Comparison of ENCODE assay signal across 8 cellular contexts in the genomic region with DNA sequence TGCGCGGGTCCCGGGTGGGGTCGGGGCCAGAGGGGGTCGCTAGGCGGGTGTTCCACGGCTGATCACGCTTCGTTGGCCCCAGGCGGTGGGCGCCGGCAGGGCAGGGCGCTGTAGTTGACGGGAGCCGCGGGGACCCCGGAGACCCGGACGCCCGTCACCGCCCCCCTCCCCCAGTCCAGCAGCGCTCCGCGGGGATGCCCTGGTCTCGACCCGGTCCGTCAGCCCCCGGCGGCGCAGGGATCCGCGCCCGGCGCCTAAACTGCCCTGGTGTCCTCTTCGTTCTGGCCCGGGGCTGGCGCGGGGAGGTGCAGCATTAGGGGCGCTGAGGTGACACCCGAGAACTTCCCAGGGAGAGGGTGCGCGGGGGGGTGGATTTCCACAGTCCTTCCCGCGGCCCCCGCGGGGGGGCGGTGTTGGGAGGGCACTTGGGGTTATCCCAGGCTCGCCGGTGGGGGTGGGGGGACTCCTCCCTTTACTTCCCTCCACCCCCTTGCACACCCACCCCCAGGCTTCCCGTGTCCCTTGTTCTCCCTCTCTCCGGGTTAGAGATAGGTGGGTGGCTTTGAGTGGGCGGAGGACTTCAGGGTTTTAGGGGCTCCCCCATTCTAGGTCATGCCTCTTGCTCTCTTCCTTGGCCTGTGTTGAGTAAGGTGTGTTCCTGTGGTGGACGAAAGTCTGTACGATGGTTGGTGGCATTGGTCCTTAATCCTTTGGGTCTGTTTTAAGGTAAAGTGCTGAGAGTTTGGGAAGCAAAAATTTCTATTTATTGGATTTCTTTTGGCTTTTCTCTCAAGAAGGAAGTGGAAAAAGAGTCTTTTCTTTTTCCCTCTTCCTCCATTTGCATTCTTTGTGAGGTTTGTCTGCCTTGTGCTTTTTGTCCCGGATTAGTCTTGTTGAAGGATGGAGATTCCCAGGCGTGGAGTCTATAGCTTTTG. TPM values are rescaled to one million over a fixed set of nuclear protein-coding genes. Genes with fewer than 3 reads are reported as not detected.
DNase-seq lines count a peak whose midpoint lies in the region; ATAC-seq lines count a peak whose summit lies in the region.

No MANE protein-coding gene starts in this region.

- H3K9me3 Mint-ChIP-seq in activated CD8-positive, alpha-beta memory T cell treated with anti-CD3 and anti-CD28 coated beads, Interleukin-2, amount 10 ng/mL, durations not matched to agents 7 days and 5 days (ENCODE audit: low read depth), result peaks cover 2% of the 10 kb centered on the region

- no peaks in the 10 kb centered on the region for H3K4me1 ChIP-seq in endocrine pancreas (ENCODE audit: control insufficient read depth, insufficient read depth, low read length)

- peak overlapping the region; percentile 96 for H3K27ac Mint-ChIP-seq in activated CD8-positive, alpha-beta memory T cell treated with anti-CD3 and anti-CD28 coated beads, Interleukin-2, amount 10 ng/mL, durations not matched to agents 7 days and 5 days

- H3K9ac ChIP-seq in endocrine pancreas (ENCODE audit: control insufficient read depth, insufficient read depth, low read length), result peak overlapping the region; percentile 65

- peak overlapping the region; percentile 78 for H3K4me3 ChIP-seq in endocrine pancreas (ENCODE audit: control insufficient read depth, insufficient read depth, low read length)

- peak overlapping the region; percentile 86 for H3K4me3 Mint-ChIP-seq in activated CD8-positive, alpha-beta memory T cell treated with anti-CD3 and anti-CD28 coated beads, Interleukin-2, amount 10 ng/mL, durations not matched to agents 7 days and 5 days

- DNase-seq in NCI-H146 (lab: John Stamatoyannopoulos, UW) (peak; percentile 79), NCI-H146 treated with DMSO at 0.1 percent for 48 hours (lab: John Stamatoyannopoulos, UW; ENCODE audit: unreplicated experiment) (no peak), NCI-H526 treated with DMSO at 0.1 percent for 48 hours (lab: John Stamatoyannopoulos, UW) (peak; percentile 29), midbrain (lab: John Stamatoyannopoulos, UW) (peak; percentile 74)
- DNase-seq in activated CD8-positive, alpha-beta memory T cell treated with anti-CD3 and anti-CD28 coated beads, Interleukin-2, amount 10 ng/mL, durations not matched to agents 7 days and 5 days, result peak; percentile 78
- peak; percentile 62 to 63 for DNase-seq in stimulated activated CD8-positive, alpha-beta memory T cell treated with anti-CD3 and anti-CD28 coated beads, Interleukin-2, amount 100 ng/mL, for 1 hour (ENCODE audit: low read depth in 2 of 2)

- peaks cover 20% of the 10 kb centered on the region for H3K36me3 Mint-ChIP-seq in activated CD8-positive, alpha-beta memory T cell treated with anti-CD3 and anti-CD28 coated beads, Interleukin-2, amount 10 ng/mL, durations not matched to agents 7 days and 5 days

- no peaks in the 10 kb centered on the region for H3K9me3 ChIP-seq in endocrine pancreas (ENCODE audit: control insufficient read depth, low read length)

- H3K4me1 Mint-ChIP-seq in activated CD8-positive, alpha-beta memory T cell treated with anti-CD3 and anti-CD28 coated beads, Interleukin-2, amount 10 ng/mL, durations not matched to agents 7 days and 5 days, result peaks cover 35% of the 10 kb centered on the region

- no peaks in the 10 kb centered on the region for H3K27me3 ChIP-seq in endocrine pancreas (ENCODE audit: control insufficient read depth, insufficient read depth, low read length)

- ATAC-seq in HG02981 (IDR thresholded peaks at IDR 0.05; ENCODE audit: unreplicated experiment), result peak; percentile 8
- peak; percentile 18 for ATAC-seq in activated CD8-positive, alpha-beta memory T cell treated with anti-CD3 and anti-CD28 coated beads, Interleukin-2, amount 10 ng/mL, durations not matched to agents 7 days and 5 days

- no peaks in the 10 kb centered on the region for H3K27me3 Mint-ChIP-seq in activated CD8-positive, alpha-beta memory T cell treated with anti-CD3 and anti-CD28 coated beads, Interleukin-2, amount 10 ng/mL, durations not matched to agents 7 days and 5 days

- CTCF ChIA-PET in activated CD8-positive, alpha-beta memory T cell treated with anti-CD3 and anti-CD28 coated beads, Interleukin-2, amount 10 ng/mL, durations not matched to agents 7 days and 5 days (lab: Charles Lee), result interaction anchor here (0.8 to 2.1 kb wide), 6 partner anchors 11 to 454 kb away, joined by 3 to 10 read pairs (median 4); a partner anchor contains a TSS

- H3K36me3 ChIP-seq in endocrine pancreas (ENCODE audit: control insufficient read depth, insufficient read depth, low read length), result no peaks in the 10 kb centered on the region

RNA-seq across cellular contexts. Expression of a gene that starts 0.7 kb away (rescaled TPM):
- 10 to 100 TPM; 13.9 to 20.9 TPM for total RNA-seq in activated CD8-positive, alpha-beta memory T cell treated with anti-CD3 and anti-CD28 coated beads, Interleukin-2, amount 10 ng/mL, durations not matched to agents 7 days and 5 days
